In the genomic region with DNA sequence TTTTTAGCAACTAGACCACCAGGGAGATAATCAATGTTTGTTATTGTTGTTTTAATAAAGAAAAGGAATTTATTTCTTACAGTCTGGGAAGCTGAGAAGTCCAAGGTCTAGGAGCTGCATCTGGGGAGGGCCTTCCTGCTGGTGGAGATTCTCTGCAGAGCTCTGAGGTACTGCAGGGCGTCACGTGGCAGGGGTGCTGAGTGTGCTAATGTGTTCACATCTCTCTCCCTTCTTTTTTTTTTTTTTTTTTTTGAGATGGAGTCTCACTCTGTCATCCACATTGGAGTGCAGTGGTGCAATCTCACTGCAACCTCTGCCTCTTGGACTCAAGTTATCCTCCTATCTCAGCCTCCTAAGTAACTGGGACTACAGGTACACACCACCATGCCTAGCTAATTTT, we compare ENCODE assay signal across 28 cellular contexts.
"Had no signal": no experiment of that assay in that cellular context is flagged by ENCODE, and none has a peak within 500 bp of the region (broad histone marks: within the 10 kb centered on the region; RNA-seq: fewer than 3 reads in every experiment).

No MANE protein-coding gene starts in this region.

- FAIRE-seq: colon, endometrium, endothelial cell of umbilical vein, frontal cortex had no signal

- ATAC-seq: effector memory CD8-positive, alpha-beta T cell; esophagus mucosa; foreskin keratinocyte; gastrocnemius medialis; gastroesophageal sphincter; heart left ventricle; heart right ventricle had no signal

- H3K9me3 ChIP-seq: colonic mucosa, esophagus muscularis mucosa, esophagus squamous epithelium, gastrocnemius medialis had no signal

- H3K36me3 ChIP-seq: colonic mucosa, esophagus muscularis mucosa, esophagus squamous epithelium, gastrocnemius medialis, gastroesophageal sphincter, heart left ventricle, heart right ventricle had no signal

- H3K9me3 Mint-ChIP-seq: effector memory CD8-positive, alpha-beta T cell had no signal

- DNase-seq: colonic mucosa; cortex of kidney; dermis blood vessel endothelial cell; dorsolateral prefrontal cortex; effector CD4-positive, alpha-beta T cell; effector CD8-positive, alpha-beta T cell; effector memory CD4-positive, alpha-beta T cell; effector memory CD8-positive, alpha-beta T cell; endodermal cell; esophagus squamous epithelium; foreskin fibroblast; foreskin keratinocyte; foreskin melanocyte; gastrocnemius medialis; glutamatergic neuron; head of caudate nucleus; heart left ventricle; heart right ventricle had no signal

- H3K27ac Mint-ChIP-seq: dendritic cell treated with granulocyte-macrophage colony-stimulating factor and Interleukin-4, amounts not matched to agents 40 ng/mL and 50 ng/mL, for 4 days; effector memory CD8-positive, alpha-beta T cell; endodermal cell had no signal

- H3K4me3 ChIP-seq: colonic mucosa, coronary artery, dorsolateral prefrontal cortex, esophagus muscularis mucosa, esophagus squamous epithelium, gastrocnemius medialis, gastroesophageal sphincter, heart left ventricle, heart right ventricle had no signal

- H3K27me3 Mint-ChIP-seq: dendritic cell treated with granulocyte-macrophage colony-stimulating factor and Interleukin-4, amounts not matched to agents 40 ng/mL and 50 ng/mL, for 4 days had no signal

- H3K27ac ChIP-seq: colonic mucosa, coronary artery, dorsolateral prefrontal cortex, epithelial cell of prostate, esophagus muscularis mucosa, esophagus squamous epithelium, foreskin keratinocyte, gastrocnemius medialis, gastroesophageal sphincter, heart left ventricle, heart right ventricle had no signal

- H3K4me3 Mint-ChIP-seq: dendritic cell treated with granulocyte-macrophage colony-stimulating factor and Interleukin-4, amounts not matched to agents 40 ng/mL and 50 ng/mL, for 4 days; effector memory CD8-positive, alpha-beta T cell; endodermal cell had no signal

- H3K27me3 ChIP-seq: colonic mucosa, dorsolateral prefrontal cortex, esophagus muscularis mucosa, esophagus squamous epithelium, foreskin keratinocyte, gastrocnemius medialis, gastroesophageal sphincter, heart left ventricle, heart right ventricle had no signal

- H3K4me1 ChIP-seq: colonic mucosa, esophagus muscularis mucosa, esophagus squamous epithelium, foreskin keratinocyte, gastrocnemius medialis, gastroesophageal sphincter, heart left ventricle, heart right ventricle had no signal
